In the genomic region with DNA sequence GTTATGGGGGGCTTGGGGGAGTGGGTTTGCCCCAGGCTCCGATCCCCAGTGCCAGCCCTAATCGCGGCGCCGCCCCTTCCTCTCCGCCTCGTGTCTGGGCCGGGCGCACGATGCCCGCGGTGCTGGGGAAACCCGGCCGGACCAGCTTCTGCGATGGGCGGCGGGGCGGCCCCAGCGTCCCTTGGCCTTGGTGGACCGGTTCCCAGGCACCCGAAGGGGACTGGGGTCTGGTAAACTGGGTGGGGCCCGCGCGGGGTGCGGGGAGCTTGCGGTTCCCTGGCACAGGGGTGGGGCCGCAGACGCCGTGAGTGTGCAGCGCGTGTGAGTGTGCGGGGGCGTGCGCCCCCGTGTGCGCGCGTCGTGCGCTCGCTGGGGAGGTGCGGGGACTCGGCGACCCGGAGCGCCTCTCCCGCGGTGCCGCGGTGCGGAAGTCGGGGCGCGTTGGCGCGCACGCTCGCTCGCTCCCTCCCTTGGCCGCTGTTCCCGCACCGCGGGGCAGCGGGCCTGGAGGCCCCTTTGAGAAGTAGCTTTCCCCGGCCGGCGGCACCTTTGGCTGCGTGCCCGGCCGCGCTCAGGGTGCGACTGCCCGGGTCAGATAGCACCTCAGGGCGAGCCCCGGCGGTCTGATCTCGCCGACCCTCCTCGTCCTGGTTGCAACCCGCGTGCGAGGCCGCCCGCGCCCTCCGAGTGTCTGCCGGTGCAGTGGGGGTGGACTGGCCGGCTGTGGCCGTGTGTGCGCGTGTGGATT, we compare ENCODE assay signal across 1 cellular context.
TF ChIP-seq lines count a peak whose summit lies in the region.

No MANE protein-coding gene starts in this region.

TF ChIP-seq in endothelial cell of umbilical vein, 7 proteins besides CTCF, POLR2A, EP300 and RAD21:
- TF ChIP-seq MYC (IDR thresholded peaks at IDR 0.05; ENCODE audit: low read depth, low read length) = peak; percentile 23
- TF ChIP-seq FOS (IDR thresholded peaks at IDR 0.05; ENCODE audit: borderline replicate concordance, insufficient read depth, low read length) = no peak
